In the genomic region with DNA sequence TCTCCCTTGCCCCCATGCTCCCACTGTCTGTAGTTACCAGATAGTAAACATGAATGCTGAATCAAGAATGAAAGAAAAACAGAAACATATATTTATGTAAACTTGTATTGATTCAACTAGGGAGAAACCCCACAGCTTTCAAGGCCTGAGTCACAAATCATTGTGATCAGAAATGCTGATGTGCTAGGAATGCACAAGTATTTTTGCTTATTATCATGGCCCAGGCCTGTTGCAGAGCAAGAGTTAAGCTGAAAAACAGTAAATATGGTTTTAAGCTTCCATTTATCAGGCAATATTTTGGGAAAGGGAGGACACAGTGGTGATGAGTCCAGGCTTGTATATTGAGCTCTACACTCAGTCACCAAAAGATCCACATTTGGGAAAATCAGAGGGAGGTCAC, we compare ENCODE assay signal across 1 cellular context.
TF ChIP-seq lines count a peak whose summit lies in the region.

No MANE protein-coding gene starts in this region.

TF ChIP-seq in K562, 482 proteins besides CTCF, POLR2A, EP300 and RAD21 (continued from another document):
- TF ChIP-seq, protein P1, sequence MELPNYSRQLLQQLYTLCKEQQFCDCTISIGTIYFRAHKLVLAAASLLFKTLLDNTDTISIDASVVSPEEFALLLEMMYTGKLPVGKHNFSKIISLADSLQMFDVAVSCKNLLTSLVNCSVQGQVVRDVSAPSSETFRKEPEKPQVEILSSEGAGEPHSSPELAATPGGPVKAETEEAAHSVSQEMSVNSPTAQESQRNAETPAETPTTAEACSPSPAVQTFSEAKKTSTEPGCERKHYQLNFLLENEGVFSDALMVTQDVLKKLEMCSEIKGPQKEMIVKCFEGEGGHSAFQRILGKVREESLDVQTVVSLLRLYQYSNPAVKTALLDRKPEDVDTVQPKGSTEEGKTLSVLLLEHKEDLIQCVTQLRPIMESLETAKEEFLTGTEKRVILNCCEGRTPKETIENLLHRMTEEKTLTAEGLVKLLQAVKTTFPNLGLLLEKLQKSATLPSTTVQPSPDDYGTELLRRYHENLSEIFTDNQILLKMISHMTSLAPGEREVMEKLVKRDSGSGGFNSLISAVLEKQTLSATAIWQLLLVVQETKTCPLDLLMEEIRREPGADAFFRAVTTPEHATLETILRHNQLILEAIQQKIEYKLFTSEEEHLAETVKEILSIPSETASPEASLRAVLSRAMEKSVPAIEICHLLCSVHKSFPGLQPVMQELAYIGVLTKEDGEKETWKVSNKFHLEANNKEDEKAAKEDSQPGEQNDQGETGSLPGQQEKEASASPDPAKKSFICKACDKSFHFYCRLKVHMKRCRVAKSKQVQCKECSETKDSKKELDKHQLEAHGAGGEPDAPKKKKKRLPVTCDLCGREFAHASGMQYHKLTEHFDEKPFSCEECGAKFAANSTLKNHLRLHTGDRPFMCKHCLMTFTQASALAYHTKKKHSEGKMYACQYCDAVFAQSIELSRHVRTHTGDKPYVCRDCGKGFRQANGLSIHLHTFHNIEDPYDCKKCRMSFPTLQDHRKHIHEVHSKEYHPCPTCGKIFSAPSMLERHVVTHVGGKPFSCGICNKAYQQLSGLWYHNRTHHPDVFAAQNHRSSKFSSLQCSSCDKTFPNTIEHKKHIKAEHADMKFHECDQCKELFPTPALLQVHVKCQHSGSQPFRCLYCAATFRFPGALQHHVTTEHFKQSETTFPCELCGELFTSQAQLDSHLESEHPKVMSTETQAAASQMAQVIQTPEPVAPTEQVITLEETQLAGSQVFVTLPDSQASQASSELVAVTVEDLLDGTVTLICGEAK (IDR thresholded peaks at IDR 0.05): 0 out of 2 replicates have a peak, but pooled peaks have one; percentile 25
- TF ChIP-seq, protein P1 (CRISPR knock-in tag; IDR thresholded peaks at IDR 0.05): no peak
